ENCODE assay signal across 8 cellular contexts in genomic region chr6:75747985-75748742, GRCh38. TPM values are rescaled to one million over a fixed set of nuclear protein-coding genes. Genes with fewer than 3 reads are reported as not detected.
A peak's percentile ranks its signal among the peaks of the same experiment; 100 is the strongest.
DNase-seq lines count a peak whose midpoint lies in the region; ATAC-seq and TF ChIP-seq lines count a peak whose summit lies in the region.

No MANE protein-coding gene starts in this region.

- TF ChIP-seq RAD21 in SK-N-SH (IDR thresholded peaks at IDR 0.05; ENCODE audit: low read length), result no peak

- peaks cover 7% of the 10 kb centered on the region for H3K4me1 ChIP-seq in HAP-1
- peaks cover 0 to 5% of the 10 kb centered on the region in 2 experiments; a peak in 2 of 4 replicates for H3K4me1 ChIP-seq in SK-N-SH (ENCODE audit: control insufficient read depth in 1 of 2, insufficient read depth in 2 of 2, low read depth in 1 of 2, low read length in 1 of 2)
- no peaks in the 10 kb centered on the region for H3K4me1 ChIP-seq in prostate gland (replicated peaks)

- WGBS in SK-N-SH (ENCODE audit: low lambda C conversion rate), result 25% methylated on average over 13 of the region's 17 CpGs
- WGBS in prostate gland, result 13% methylated on average over 17 of the region's 17 CpGs

- no peak for ATAC-seq in GM19452 (IDR thresholded peaks at IDR 0.05; ENCODE audit: unreplicated experiment)

- H4K20me1 ChIP-seq in SK-N-SH (ENCODE audit: insufficient read depth), result no peaks in the 10 kb centered on the region

- no peak for DNase-seq in HAP-1 (ENCODE audit: low spot score in 2 of 2)
- no peak for DNase-seq in SK-N-SH
- DNase-seq in fibroblast of the aortic adventitia (ENCODE audit: low read depth), result no peak
- DNase-seq in prostate gland (ENCODE audit: low spot score), result no peak
- no peak for DNase-seq in HuH-7 (ENCODE audit: low spot score)
- no peak for DNase-seq in GM20000 (ENCODE audit: low spot score)

- H3K27ac ChIP-seq in 22Rv1 (peak overlapping the region; percentile 93), SK-N-SH (ENCODE audit: low read depth in 2 of 2, low read length in 1 of 2) (peak overlapping the region; percentile 67 to 74; a peak in 3 of 4 replicates), prostate gland (peak overlapping the region; percentile 97)

- intact Hi-C loops in prostate gland (cut with DNase I), result no loop called here

- H3K4me3 ChIP-seq in HAP-1, result peak overlapping the region; percentile 89
- peak overlapping the region; percentile 91 to 94 for H3K4me3 ChIP-seq in SK-N-SH (ENCODE audit: low read depth in 2 of 2, low read length in 1 of 2)
- peak overlapping the region; percentile 93 for H3K4me3 ChIP-seq in fibroblast of the aortic adventitia (ENCODE audit: low read depth, low read length)
- H3K4me3 ChIP-seq in prostate gland, result peak overlapping the region; percentile 88 to 98

- H3K9me3 ChIP-seq in HAP-1 (no peaks in the 10 kb centered on the region), SK-N-SH (no peaks in the 10 kb centered on the region), prostate gland (no peaks in the 10 kb centered on the region)

- H3F3A ChIP-seq in SK-N-SH (replicated peaks; ENCODE audit: insufficient read depth), result peaks cover 9% of the 10 kb centered on the region

- TF ChIP-seq EP300 in SK-N-SH (IDR thresholded peaks at IDR 0.05; ENCODE audit: borderline replicate concordance in 1 of 2, low read depth in 1 of 2, low read length in 1 of 2), result no peak

- H3K9ac ChIP-seq in SK-N-SH, result peak overlapping the region; percentile 93

- H2AFZ ChIP-seq in SK-N-SH (ENCODE audit: low read depth), result peak overlapping the region; percentile 92

- H3K4me2 ChIP-seq in SK-N-SH, result peak overlapping the region; percentile 92

- no peak for TF ChIP-seq POLR2A in prostate gland (IDR thresholded peaks at IDR 0.05)

- CTCF ChIA-PET in SK-N-SH (lab: Yijun Ruan, JAX), result no interaction called here

- TF ChIP-seq CTCF in 22Rv1 (IDR thresholded peaks at IDR 0.05) (no peak), SK-N-SH (IDR thresholded peaks at IDR 0.05) (no peak), fibroblast of the aortic adventitia (IDR thresholded peaks at IDR 0.05; ENCODE audit: insufficient read depth, low read length) (no peak), prostate gland (IDR thresholded peaks at IDR 0.05) (no peak), GM20000 (IDR thresholded peaks at IDR 0.05; ENCODE audit: extremely low read depth, missing control alignments) (no peak)

- H3K79me2 ChIP-seq in SK-N-SH (ENCODE audit: insufficient read depth), result peaks cover 30% of the 10 kb centered on the region

- POLR2A ChIA-PET in SK-N-SH (lab: Yijun Ruan, JAX), result no interaction called here

- no peaks in the 10 kb centered on the region; the same call in 1 of the 2 replicates for H3K27me3 ChIP-seq in HAP-1 (ENCODE audit: low read depth)
- no peaks in the 10 kb centered on the region for H3K27me3 ChIP-seq in SK-N-SH (ENCODE audit: insufficient read depth)
- no peaks in the 10 kb centered on the region for H3K27me3 ChIP-seq in prostate gland (replicated peaks; ENCODE audit: insufficient read depth)

- H3K36me3 ChIP-seq in HAP-1 (replicated peaks) (no peaks in the 10 kb centered on the region), SK-N-SH (replicated peaks in 1 of 2; ENCODE audit: control insufficient read depth in 1 of 2, insufficient read depth in 2 of 2, low read length in 1 of 2) (no peaks in the 10 kb centered on the region), prostate gland (no peaks in the 10 kb centered on the region)

- H3K9me2 ChIP-seq in SK-N-SH, result no peaks in the 10 kb centered on the region

- in situ Hi-C loops in HAP-1 (cut with MboI; ENCODE audit: low sequenced_read_pairs), result no loop called here

TF ChIP-seq in SK-N-SH, 30 proteins besides CTCF, POLR2A, EP300 and RAD21:
- TF ChIP-seq NRF1 (IDR thresholded peaks at IDR 0.05; ENCODE audit: low read depth, low read length) (no peak), GABPA (IDR thresholded peaks at IDR 0.05; ENCODE audit: low read depth) (no peak), IRF3 (IDR thresholded peaks at IDR 0.05; ENCODE audit: low read depth, low read length) (no peak), FOSL2 (IDR thresholded peaks at IDR 0.05; ENCODE audit: borderline replicate concordance, low read depth) (no peak), USF2 (IDR thresholded peaks at IDR 0.05; ENCODE audit: borderline replicate concordance, low read depth, low read length) (no peak), PBX3 (IDR thresholded peaks at IDR 0.05) (no peak), RXRA (IDR thresholded peaks at IDR 0.05; ENCODE audit: borderline replicate concordance, low read depth) (no peak), MAX (IDR thresholded peaks at IDR 0.05; ENCODE audit: low read depth) (no peak), FOXJ3 (CRISPR knock-in tag; IDR thresholded peaks at IDR 0.05) (no peak), JUND (IDR thresholded peaks at IDR 0.05) (no peak), TEAD4 (IDR thresholded peaks at IDR 0.05; ENCODE audit: borderline replicate concordance, insufficient read depth) (no peak), TAF1 (IDR thresholded peaks at IDR 0.05; ENCODE audit: borderline replicate concordance, low read depth, low read length) (no peak)

RNA-seq across cellular contexts. Expression of gene MYO6, which starts 0.9 kb away (rescaled TPM):
- 6.2 and 7.7 TPM in 2 replicates for polyA plus RNA-seq in SK-N-SH (2012; rRNA removed)
- polyA plus RNA-seq in SK-N-SH (2012; cell fraction: cytosol; rRNA removed), result 6.9 and 7.0 TPM in 2 replicates
- polyA plus RNA-seq in SK-N-SH (2012; cell fraction: nucleus; rRNA removed), result 9.3 and 15.2 TPM in 2 replicates
- 10.5 and 16.4 TPM in 2 replicates for total RNA-seq in fibroblast of the aortic adventitia (ENCODE audit: low replicate concordance)
- 10 to 100 TPM; 50.1 to 58.7 TPM for total RNA-seq in prostate gland
